26 cellular contexts compared by ENCODE assay signal in the genomic region with DNA sequence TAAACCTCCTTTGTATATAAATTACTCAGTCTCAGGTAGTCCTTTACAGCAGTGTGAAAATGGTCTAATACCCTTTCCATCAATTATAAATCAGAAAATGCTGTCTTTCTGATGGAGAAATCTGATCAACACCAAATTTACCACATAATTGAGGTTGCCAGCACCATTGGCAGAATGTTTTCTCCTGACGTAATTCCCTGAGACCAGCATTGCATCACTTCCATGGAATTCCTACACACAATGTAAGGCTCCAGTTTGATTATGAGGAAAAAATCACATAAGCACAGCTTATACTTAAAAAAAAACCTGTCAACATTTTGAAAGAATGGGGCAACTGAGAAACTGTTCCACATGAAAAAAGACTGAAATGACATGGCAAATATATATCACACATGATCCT.
"Had no signal": no experiment of that assay in that cellular context is flagged by ENCODE, and none has a peak within 500 bp of the region (broad histone marks: within the 10 kb centered on the region; RNA-seq: fewer than 3 reads in every experiment).

No MANE protein-coding gene starts in this region.

- H3K4me3 Mint-ChIP-seq: activated CD4-positive, alpha-beta memory T cell treated with anti-CD3 and anti-CD28 coated beads, Interleukin-2, amount 10 ng/mL, durations not matched to agents 7 days and 5 days; activated CD4-positive, alpha-beta T cell treated with anti-CD3 and anti-CD28 coated beads, Interleukin-2, amount 10 ng/mL, durations not matched to agents 24 days and 14 days; activated naive CD8-positive, alpha-beta T cell treated with anti-CD3 and anti-CD28 coated beads for 36 hours; central memory CD8-positive, alpha-beta T cell; natural killer cell treated with Interleukin-12 subunit alpha and Interleukin-12 subunit beta and Interleukin-15 and Interleukin-18, amount 100 ng/mL, for 72 hours; T-cell; T-helper 2 cell treated with Interferon-gamma antibody and Interleukin-4, amounts not matched to agents 5 μg/mL and 100 μg/mL, for 36 hours had no signal

- DNase-seq: activated CD4-positive, alpha-beta memory T cell treated with anti-CD3 and anti-CD28 coated beads, Interleukin-2, amount 10 ng/mL, durations not matched to agents 7 days and 5 days; activated CD4-positive, alpha-beta T cell treated with anti-CD3 and anti-CD28 coated beads, Interleukin-2, amount 10 ng/mL, durations not matched to agents 24 days and 14 days; activated naive CD8-positive, alpha-beta T cell treated with anti-CD3 and anti-CD28 coated beads for 36 hours; amygdala; brain microvascular endothelial cell; colonic mucosa; dorsolateral prefrontal cortex; foreskin keratinocyte; glutamatergic neuron; hippocampal formation; left ventricle myocardium superior; stimulated activated CD4-positive, alpha-beta T cell treated with anti-CD3 and anti-CD28 coated beads, Interleukin-12 subunit alpha, Interleukin-12 subunit beta, amount 100 ng/mL, for 4 hours; stimulated activated CD4-positive, alpha-beta T cell treated with anti-CD3 and anti-CD28 coated beads, Interleukin-4, amount 100 ng/mL, for 4 hours; stimulated activated naive CD8-positive, alpha-beta T cell treated with anti-CD3 and anti-CD28 coated beads, Interleukin-15, Interleukin-2, amounts not matched to agents 100 U/mL and 50 U/mL, for 24 hours; T-cell; thyroid gland; upper lobe of right lung had no signal

- H3K4me1 Mint-ChIP-seq: activated CD4-positive, alpha-beta memory T cell treated with anti-CD3 and anti-CD28 coated beads, Interleukin-2, amount 10 ng/mL, durations not matched to agents 7 days and 5 days; activated CD4-positive, alpha-beta T cell treated with anti-CD3 and anti-CD28 coated beads, Interleukin-2, amount 10 ng/mL, durations not matched to agents 24 days and 14 days; activated naive CD8-positive, alpha-beta T cell treated with anti-CD3 and anti-CD28 coated beads for 36 hours; central memory CD8-positive, alpha-beta T cell; T-cell had no signal

- ATAC-seq: activated CD4-positive, CD25-positive, alpha-beta regulatory T cell treated with anti-CD3 and anti-CD28 coated beads, Interleukin-2, amount 50 U/mL, for 24 hours; foreskin keratinocyte; left ventricle myocardium superior; natural killer cell treated with Interleukin-12 subunit alpha and Interleukin-12 subunit beta and Interleukin-15 and Interleukin-18, amount 100 ng/mL, for 72 hours; stimulated activated naive CD8-positive, alpha-beta T cell treated with anti-CD3 and anti-CD28 coated beads, Interleukin-15, Interleukin-2, amounts not matched to agents 100 U/mL and 50 U/mL, for 24 hours; T-cell; upper lobe of right lung had no signal

- FAIRE-seq: islet of Langerhans had no signal

- H3K27ac ChIP-seq: brain microvascular endothelial cell, colonic mucosa, dorsolateral prefrontal cortex, epithelial cell of prostate, foreskin keratinocyte, right atrium auricular region, thyroid gland, upper lobe of right lung, VCaP had no signal

- H3K27me3 ChIP-seq: brain microvascular endothelial cell, colonic mucosa, dorsolateral prefrontal cortex, foreskin keratinocyte, right atrium auricular region, thyroid gland, upper lobe of right lung had no signal

- H3K4me3 ChIP-seq: colonic mucosa, dorsolateral prefrontal cortex, right atrium auricular region, thyroid gland, upper lobe of right lung had no signal

- H3K4me1 ChIP-seq: colonic mucosa, foreskin keratinocyte, right atrium auricular region, thyroid gland, upper lobe of right lung had no signal

- H3K27me3 Mint-ChIP-seq: activated CD4-positive, alpha-beta memory T cell treated with anti-CD3 and anti-CD28 coated beads, Interleukin-2, amount 10 ng/mL, durations not matched to agents 7 days and 5 days; activated CD4-positive, alpha-beta T cell treated with anti-CD3 and anti-CD28 coated beads, Interleukin-2, amount 10 ng/mL, durations not matched to agents 24 days and 14 days; activated naive CD8-positive, alpha-beta T cell treated with anti-CD3 and anti-CD28 coated beads for 36 hours; central memory CD8-positive, alpha-beta T cell; natural killer cell treated with Interleukin-12 subunit alpha and Interleukin-12 subunit beta and Interleukin-15 and Interleukin-18, amount 100 ng/mL, for 72 hours; progenitor cell of endocrine pancreas; T-cell had no signal

- H3K36me3 Mint-ChIP-seq: activated naive CD8-positive, alpha-beta T cell treated with anti-CD3 and anti-CD28 coated beads for 36 hours; natural killer cell treated with Interleukin-12 subunit alpha and Interleukin-12 subunit beta and Interleukin-15 and Interleukin-18, amount 100 ng/mL, for 72 hours; T-cell had no signal

- H3K27ac Mint-ChIP-seq: activated CD4-positive, alpha-beta memory T cell treated with anti-CD3 and anti-CD28 coated beads, Interleukin-2, amount 10 ng/mL, durations not matched to agents 7 days and 5 days; activated CD4-positive, alpha-beta T cell treated with anti-CD3 and anti-CD28 coated beads, Interleukin-2, amount 10 ng/mL, durations not matched to agents 24 days and 14 days; activated naive CD8-positive, alpha-beta T cell treated with anti-CD3 and anti-CD28 coated beads for 36 hours; natural killer cell treated with Interleukin-12 subunit alpha and Interleukin-12 subunit beta and Interleukin-15 and Interleukin-18, amount 100 ng/mL, for 72 hours; progenitor cell of endocrine pancreas; T-cell; T-helper 2 cell treated with Interferon-gamma antibody and Interleukin-4, amounts not matched to agents 5 μg/mL and 100 μg/mL, for 36 hours had no signal

- H3K9me3 ChIP-seq: colonic mucosa, thyroid gland, upper lobe of right lung had no signal

- H3K9me3 Mint-ChIP-seq: activated CD4-positive, alpha-beta T cell treated with anti-CD3 and anti-CD28 coated beads, Interleukin-2, amount 10 ng/mL, durations not matched to agents 24 days and 14 days; central memory CD8-positive, alpha-beta T cell had no signal

- H3K36me3 ChIP-seq: brain microvascular endothelial cell, colonic mucosa, right atrium auricular region, thyroid gland, upper lobe of right lung had no signal
